22 cellular contexts compared by ENCODE assay signal in genomic region chr16:4029816-4030215, GRCh38.
"Had no signal": no experiment of that assay in that cellular context is flagged by ENCODE, and none has a peak within 500 bp of the region (broad histone marks: within the 10 kb centered on the region; RNA-seq: fewer than 3 reads in every experiment).

No MANE protein-coding gene starts in this region.

- H3K4me3 Mint-ChIP-seq: activated B cell treated with CpG ODN at 0.5 μM for 24 hours; activated CD8-positive, alpha-beta T cell treated with anti-CD3 and anti-CD28 coated beads, Interleukin-2, amount 10 ng/mL, durations not matched to agents 7 days and 5 days; activated naive CD8-positive, alpha-beta T cell treated with anti-CD3 and anti-CD28 coated beads, Interleukin-2, amount 10 ng/mL, durations not matched to agents 7 days and 5 days; activated T-cell treated with anti-CD3 and anti-CD28 coated beads, Interleukin-2, amount 50 U/mL, for 24 hours; endodermal cell; neural crest cell had no signal

- H3K27ac ChIP-seq: cardiac muscle cell, dorsolateral prefrontal cortex, epithelial cell of prostate, foreskin keratinocyte, hepatocyte, prostate gland, right atrium auricular region, transverse colon had no signal

- H3K27me3 ChIP-seq: cardiac muscle cell, dorsolateral prefrontal cortex, foreskin keratinocyte, hepatocyte, right atrium auricular region, transverse colon had no signal

- H3K27me3 Mint-ChIP-seq: activated B cell treated with CpG ODN at 0.5 μM for 24 hours; activated naive CD8-positive, alpha-beta T cell treated with anti-CD3 and anti-CD28 coated beads, Interleukin-2, amount 10 ng/mL, durations not matched to agents 7 days and 5 days; activated T-cell treated with anti-CD3 and anti-CD28 coated beads, Interleukin-2, amount 50 U/mL, for 24 hours had no signal

- H3K9me3 ChIP-seq: prostate gland, right atrium auricular region, transverse colon had no signal

- H3K27ac Mint-ChIP-seq: activated B cell treated with CpG ODN at 0.5 μM for 24 hours; activated CD8-positive, alpha-beta T cell treated with anti-CD3 and anti-CD28 coated beads, Interleukin-2, amount 10 ng/mL, durations not matched to agents 7 days and 5 days; activated naive CD8-positive, alpha-beta T cell treated with anti-CD3 and anti-CD28 coated beads, Interleukin-2, amount 10 ng/mL, durations not matched to agents 7 days and 5 days; activated T-helper 2 cell treated with anti-CD3 and anti-CD28 coated beads, Interferon-gamma antibody, Interleukin-2, Interleukin-4, amounts not matched to agents 10 μg/mL and 5 μg/mL and 100 μg/mL, durations not matched to agents 14 hours and 24 hours and 36 hours; endodermal cell had no signal

- H3K36me3 ChIP-seq: cardiac muscle cell, prostate gland, right atrium auricular region, transverse colon had no signal

- DNase-seq: activated B cell treated with CpG ODN at 0.5 μM for 24 hours; activated CD4-positive, alpha-beta T cell treated with anti-CD3 and anti-CD28 coated beads for 48 hours; activated CD8-positive, alpha-beta T cell treated with anti-CD3 and anti-CD28 coated beads, Interleukin-2, amount 10 ng/mL, durations not matched to agents 7 days and 5 days; activated naive CD4-positive, alpha-beta T cell treated with Interleukin-2 at 50 U/mL for 16 hours; activated naive CD8-positive, alpha-beta T cell treated with anti-CD3 and anti-CD28 coated beads, Interleukin-2, amount 10 ng/mL, durations not matched to agents 7 days and 5 days; activated T-cell treated with anti-CD3 and anti-CD28 coated beads, Interleukin-2, amount 50 U/mL, for 24 hours; amygdala; dorsolateral prefrontal cortex; endodermal cell; foreskin keratinocyte; left cardiac atrium; stimulated activated CD4-positive, alpha-beta T cell treated with anti-CD3 and anti-CD28 coated beads, Interleukin-12 subunit alpha, Interleukin-12 subunit beta, amount 100 ng/mL, for 4 hours; stimulated activated CD4-positive, alpha-beta T cell treated with anti-CD3 and anti-CD28 coated beads, Interleukin-2, amount 100 ng/mL, for 24 hours; stimulated activated naive CD4-positive, alpha-beta T cell treated with Interleukin-2 at 50 U/mL for 16 hours; transverse colon had no signal

- H3K79me2 ChIP-seq: hepatocyte had no signal

- H3K9me3 Mint-ChIP-seq: activated T-cell treated with anti-CD3 and anti-CD28 coated beads, Interleukin-2, amount 50 U/mL, for 24 hours; activated T-helper 2 cell treated with anti-CD3 and anti-CD28 coated beads, Interferon-gamma antibody, Interleukin-2, Interleukin-4, amounts not matched to agents 10 μg/mL and 5 μg/mL and 100 μg/mL, durations not matched to agents 14 hours and 24 hours and 36 hours had no signal

- H2AFZ ChIP-seq: hepatocyte had no signal

- H3K4me1 ChIP-seq: foreskin keratinocyte, prostate gland, right atrium auricular region had no signal

- H3K4me3 ChIP-seq: cardiac muscle cell, dorsolateral prefrontal cortex, hepatocyte, prostate gland, right atrium auricular region, transverse colon had no signal

- H3K4me2 ChIP-seq: hepatocyte had no signal
